In genomic region chr22:37485006-37485713, GRCh38 we compare ENCODE assay signal across 9 cellular contexts. TPM values are rescaled to one million over a fixed set of nuclear protein-coding genes. Genes with fewer than 3 reads are reported as not detected.
DNase-seq lines count a peak whose midpoint lies in the region; ATAC-seq and TF ChIP-seq lines count a peak whose summit lies in the region.
"Had no signal": no experiment of that assay in that cellular context is flagged by ENCODE, and none has a peak within 500 bp of the region (broad histone marks: within the 10 kb centered on the region; RNA-seq: fewer than 3 reads in every experiment).

No MANE protein-coding gene starts in this region.

- ATAC-seq in activated CD8-positive, alpha-beta T cell treated with anti-CD3 and anti-CD28 coated beads, Interleukin-2, amount 10 ng/mL, durations not matched to agents 7 days and 5 days, result peak; percentile 55

- H3K27me3 ChIP-seq in HL-60 (ENCODE audit: insufficient read depth, poor library complexity, severe bottlenecking) (no peaks in the 10 kb centered on the region), A673 (replicated peaks; ENCODE audit: insufficient read depth, low read depth, low read length, poor library complexity) (no peaks in the 10 kb centered on the region), brain microvascular endothelial cell (replicated peaks) (no peaks in the 10 kb centered on the region)

- H3K9me3 Mint-ChIP-seq in activated CD8-positive, alpha-beta T cell treated with anti-CD3 and anti-CD28 coated beads, Interleukin-2, amount 10 ng/mL, durations not matched to agents 7 days and 5 days (ENCODE audit: insufficient read depth), result no peaks in the 10 kb centered on the region

- H3K36me3 ChIP-seq in A673 (ENCODE audit: insufficient read depth, low read length, poor library complexity, severe bottlenecking) (no peaks in the 10 kb centered on the region), brain microvascular endothelial cell (replicated peaks) (no peaks in the 10 kb centered on the region)

- no peaks in the 10 kb centered on the region for H3K9me3 ChIP-seq in A673 (ENCODE audit: low read depth, low read length, poor library complexity, severe bottlenecking)

- peak overlapping the region; percentile 97 for H3K27ac Mint-ChIP-seq in activated CD8-positive, alpha-beta T cell treated with anti-CD3 and anti-CD28 coated beads, Interleukin-2, amount 10 ng/mL, durations not matched to agents 7 days and 5 days

- H3K36me3 Mint-ChIP-seq in activated CD8-positive, alpha-beta T cell treated with anti-CD3 and anti-CD28 coated beads, Interleukin-2, amount 10 ng/mL, durations not matched to agents 7 days and 5 days (ENCODE audit: low read depth), result peaks cover 41% of the 10 kb centered on the region

- POLR2A ChIA-PET in activated CD8-positive, alpha-beta T cell treated with anti-CD3 and anti-CD28 coated beads, Interleukin-2, amount 10 ng/mL, durations not matched to agents 7 days and 5 days (lab: Charles Lee), result interaction anchor here (0.6 to 1.8 kb wide), 9 partner anchors 9 to 405 kb away, joined by 3 to 9 read pairs (median 3); partner anchors contain the start of gene GGA1
- POLR2A ChIA-PET in A673 (lab: Charles Lee; ENCODE audit: low non-redundant PET), result interaction anchor here (0.6 kb wide), 1 partner anchor 191 kb away, joined by 4 read pairs; no protein-coding TSS in a partner anchor

- TF ChIP-seq CTCF in HL-60 (IDR thresholded peaks at IDR 0.05; ENCODE audit: insufficient read depth, low read length) (no peak), A673 (conservative IDR thresholded peaks at IDR 0.05; ENCODE audit: low read depth, low read length) (no peak), brain microvascular endothelial cell (IDR thresholded peaks at IDR 0.05; ENCODE audit: low read depth, low read length, missing control alignments) (no peak)

- intact Hi-C loops in A673 (cut with micrococcal nuclease; ENCODE audit: unreplicated experiment), result no loop called here

- H3K27ac ChIP-seq in HL-60 (replicated peaks), result peak overlapping the region; percentile 98
- no peak overlapping the region for H3K27ac ChIP-seq in A673 (ENCODE audit: low read depth, low read length, poor library complexity, severe bottlenecking)
- H3K27ac ChIP-seq in brain microvascular endothelial cell, result no peak overlapping the region

- CTCF ChIA-PET in activated CD8-positive, alpha-beta T cell treated with anti-CD3 and anti-CD28 coated beads, Interleukin-2, amount 10 ng/mL, durations not matched to agents 7 days and 5 days (lab: Charles Lee), result interaction anchor here (0.6 to 4.0 kb wide), 10 partner anchors 11 to 240 kb away, joined by 3 to 26 read pairs (median 6); partner anchors contain the start of gene GGA1
- CTCF ChIA-PET in A673 (lab: Charles Lee), result no interaction called here

- DNase-seq in HL-60 (ENCODE audit: low read depth in 1 of 2, low spot score in 1 of 2) (peak; percentile 61 to 70), globus pallidus (ENCODE audit: low spot score) (peak; percentile 23), HPDE6-E6E7 (ENCODE audit: extremely low spot score) (no peak), NCI-H69 (lab: John Stamatoyannopoulos, UW) (no peak), A673 (ENCODE audit: low spot score) (no peak), brain microvascular endothelial cell (no peak)
- DNase-seq in activated CD8-positive, alpha-beta T cell treated with anti-CD3 and anti-CD28 coated beads, Interleukin-2, amount 10 ng/mL, durations not matched to agents 7 days and 5 days, result peak; percentile 78
- DNase-seq in stimulated activated CD4-positive, alpha-beta T cell treated with anti-CD3 and anti-CD28 coated beads, Interleukin-2, amount 100 ng/mL, for 48 hours, result peak; percentile 43

- H3K4me1 Mint-ChIP-seq in activated CD8-positive, alpha-beta T cell treated with anti-CD3 and anti-CD28 coated beads, Interleukin-2, amount 10 ng/mL, durations not matched to agents 7 days and 5 days (ENCODE audit: low read depth), result peaks cover 68% of the 10 kb centered on the region

- H3K27me3 Mint-ChIP-seq in activated CD8-positive, alpha-beta T cell treated with anti-CD3 and anti-CD28 coated beads, Interleukin-2, amount 10 ng/mL, durations not matched to agents 7 days and 5 days (ENCODE audit: low read depth), result no peaks in the 10 kb centered on the region

- H3K4me3 ChIP-seq in HL-60 (replicated peaks; ENCODE audit: insufficient read depth, low read length) (peak overlapping the region; percentile 65), A673 (ENCODE audit: low read depth, low read length, poor library complexity, severe bottlenecking) (no peak overlapping the region), brain microvascular endothelial cell (ENCODE audit: low read depth, low read length) (no peak overlapping the region)

- H3K4me1 ChIP-seq in A673 (ENCODE audit: insufficient read depth, low read length, poor library complexity, severe bottlenecking), result peaks cover 4% of the 10 kb centered on the region

- no TSS peak for BruUV-seq in A673 (replicated peaks; lab: Mats Ljungman, UMichigan)

- peak overlapping the region; percentile 88 for H3K4me3 Mint-ChIP-seq in activated CD8-positive, alpha-beta T cell treated with anti-CD3 and anti-CD28 coated beads, Interleukin-2, amount 10 ng/mL, durations not matched to agents 7 days and 5 days

- in situ Hi-C loops in brain microvascular endothelial cell (cut with HindIII; ENCODE audit: low pct_ligation_motif_present, low sequenced_read_pairs), result no loop called here

RNA-seq across cellular contexts. Expression of gene MFNG, which starts 1.0 kb away (rescaled TPM):
- 100 to 1,000 TPM; 227 to 232 TPM for total RNA-seq in activated CD8-positive, alpha-beta T cell treated with anti-CD3 and anti-CD28 coated beads, Interleukin-2, amount 10 ng/mL, durations not matched to agents 7 days and 5 days
- not detected in 2 replicates for total RNA-seq in A673 (2021)
- total RNA-seq: NCI-H460 had no signal

RNA-seq across cellular contexts. Expression of gene CARD10, which starts 34.1 kb away (rescaled TPM):
- under 1 TPM in 1 of 2 experiments, not detected in 1; 0.31 TPM for total RNA-seq in activated CD8-positive, alpha-beta T cell treated with anti-CD3 and anti-CD28 coated beads, Interleukin-2, amount 10 ng/mL, durations not matched to agents 7 days and 5 days
- total RNA-seq in A673 (2021), result 0.26 and 1.0 TPM in 2 replicates

RNA-seq across cellular contexts. Expression of gene ELFN2, which starts 57.9 kb away (rescaled TPM):
- under 1 TPM; 0.05 to 0.08 TPM for total RNA-seq in activated CD8-positive, alpha-beta T cell treated with anti-CD3 and anti-CD28 coated beads, Interleukin-2, amount 10 ng/mL, durations not matched to agents 7 days and 5 days
- total RNA-seq in A673 (2021), result not detected in 2 replicates

Comparison
In these comparisons a context has a peak if more than half of its experiments do, and no peak if none do; other contexts are left out.
1. DNase-seq: peak in HL-60 (2 of 2), activated CD8-positive, alpha-beta T cell treated with anti-CD3 and anti-CD28 coated beads, Interleukin-2, amount 10 ng/mL, durations not matched to agents 7 days and 5 days (single experiment), globus pallidus (single experiment) and stimulated activated CD4-positive, alpha-beta T cell treated with anti-CD3 and anti-CD28 coated beads, Interleukin-2, amount 100 ng/mL, for 48 hours (2 of 2); none in HPDE6-E6E7 (single experiment), NCI-H69 (single experiment), A673 (single experiment) and brain microvascular endothelial cell (single experiment).
2. RNA of gene MFNG, which starts 1.0 kb away (total RNA-seq): 227 to 232 TPM in activated CD8-positive, alpha-beta T cell treated with anti-CD3 and anti-CD28 coated beads, Interleukin-2, amount 10 ng/mL, durations not matched to agents 7 days and 5 days; not detected in A673; every median in the first group is over 100 times any median in the second.